Comparison of ENCODE assay signal across 8 cellular contexts in genomic region chr2:28413152-28413895, GRCh38. TPM values are rescaled to one million over a fixed set of nuclear protein-coding genes. Genes with fewer than 3 reads are reported as not detected.
DNase-seq lines count a peak whose midpoint lies in the region; ATAC-seq and TF ChIP-seq lines count a peak whose summit lies in the region.

No MANE protein-coding gene starts in this region.

- no peaks in the 10 kb centered on the region for H3K9me3 Mint-ChIP-seq in activated CD4-positive, alpha-beta memory T cell treated with anti-CD3 and anti-CD28 coated beads, Interleukin-2, amount 10 ng/mL, durations not matched to agents 7 days and 5 days

- no peaks in the 10 kb centered on the region for H3K27me3 ChIP-seq in IMR-90 (ENCODE audit: control insufficient read depth, insufficient read depth, low read length)

- intact Hi-C loops in IMR-90 (cut with micrococcal nuclease) (no loop called here), left colon (cut with DNase I, micrococcal nuclease) (no loop called here)

- peaks cover 14% of the 10 kb centered on the region for H3K4me1 ChIP-seq in IMR-90 (ENCODE audit: control insufficient read depth, insufficient read depth, low read length)

- no peak overlapping the region for H4K8ac ChIP-seq in IMR-90 (ENCODE audit: low read depth in 2 of 2, low read length in 2 of 2)

- peaks cover 57% of the 10 kb centered on the region for H3K4me1 Mint-ChIP-seq in activated CD4-positive, alpha-beta memory T cell treated with anti-CD3 and anti-CD28 coated beads, Interleukin-2, amount 10 ng/mL, durations not matched to agents 7 days and 5 days

- H2BK15ac ChIP-seq in IMR-90 (ENCODE audit: low read depth, low read length), result no peak overlapping the region

- peaks cover 22% of the 10 kb centered on the region for H3K9me1 ChIP-seq in IMR-90 (ENCODE audit: insufficient read depth, low read length)

- 73% methylated on average over 3 of the region's 20 CpGs; no CpG with 5 or more reads in 1 of the 2 experiments for WGBS in IMR-90 (ENCODE audit: extremely low coverage in 2 of 2, insufficient read length in 1 of 2), 2 experiments

- no peak overlapping the region for H2AFZ ChIP-seq in IMR-90 (replicated peaks; ENCODE audit: low read length, poor library complexity)

- H4K20me1 ChIP-seq in IMR-90 (ENCODE audit: insufficient read depth, low read length), result peaks cover 87% of the 10 kb centered on the region

- H3K36me3 Mint-ChIP-seq in activated CD4-positive, alpha-beta memory T cell treated with anti-CD3 and anti-CD28 coated beads, Interleukin-2, amount 10 ng/mL, durations not matched to agents 7 days and 5 days (ENCODE audit: low read depth), result peaks cover 82% of the 10 kb centered on the region

- peak; percentile 28 for ATAC-seq in IMR-90 (ENCODE audit: low read depth)
- ATAC-seq in left colon, result peak; percentile 64
- ATAC-seq in HG02884 (IDR thresholded peaks at IDR 0.05; ENCODE audit: unreplicated experiment), result no peak
- ATAC-seq in GM18511 (IDR thresholded peaks at IDR 0.05; ENCODE audit: unreplicated experiment), result no peak
- ATAC-seq in HG03571 (IDR thresholded peaks at IDR 0.05; ENCODE audit: unreplicated experiment), result no peak

- H2AK5ac ChIP-seq in IMR-90 (ENCODE audit: low read depth, low read length), result 0 out of 2 replicates have a peak overlapping the region, but pooled peaks have one; percentile 14

- no peak overlapping the region for H2BK120ac ChIP-seq in IMR-90 (ENCODE audit: low read depth, low read length)

- POLR2A ChIA-PET in IMR-90 (lab: Charles Lee; ENCODE audit: unreplicated experiment), result no interaction called here
- POLR2A ChIA-PET in activated CD4-positive, alpha-beta memory T cell treated with anti-CD3 and anti-CD28 coated beads, Interleukin-2, amount 10 ng/mL, durations not matched to agents 7 days and 5 days (lab: Charles Lee), result interaction anchor here (1.4 to 2.7 kb wide), 3 partner anchors 10 to 32 kb away, joined by 4 to 10 read pairs (median 6); no protein-coding TSS in a partner anchor

- no peak for TF ChIP-seq RAD21 in IMR-90 (IDR thresholded peaks at IDR 0.05; ENCODE audit: low read length)

- H3K9me3 ChIP-seq in IMR-90 (ENCODE audit: control insufficient read depth, insufficient read depth, low read length), result no peaks in the 10 kb centered on the region

- no TSS peak for BruUV-seq in IMR-90 (replicated peaks; lab: Mats Ljungman, UMichigan)

- no peak overlapping the region for H4K91ac ChIP-seq in IMR-90 (ENCODE audit: insufficient read depth, low read depth, low read length)

- peaks cover 82% of the 10 kb centered on the region for H3K36me3 ChIP-seq in IMR-90 (ENCODE audit: control insufficient read depth, insufficient read depth, low read length)

- no peak overlapping the region for H3K23ac ChIP-seq in IMR-90 (ENCODE audit: low read depth, low read length)

- CTCF ChIA-PET in IMR-90 (lab: Yijun Ruan, JAX), result interaction anchor here (0.9 kb wide), 1 partner anchor 17 kb away, joined by 5 read pairs; no protein-coding TSS in a partner anchor
- CTCF ChIA-PET in activated CD4-positive, alpha-beta memory T cell treated with anti-CD3 and anti-CD28 coated beads, Interleukin-2, amount 10 ng/mL, durations not matched to agents 7 days and 5 days (lab: Charles Lee), result interaction anchor here (1.0 kb wide), 1 partner anchor 22 kb away, joined by 4 read pairs; no protein-coding TSS in a partner anchor

- dilution Hi-C loops in IMR-90 (cut with HindIII; ENCODE audit: low sequenced_read_pairs, unreplicated experiment), result no loop called here

- no peak overlapping the region for H3K14ac ChIP-seq in IMR-90 (replicated peaks; ENCODE audit: low read depth, low read length)

- H2BK5ac ChIP-seq in IMR-90 (ENCODE audit: low read depth, low read length, poor library complexity, severe bottlenecking), result no peak overlapping the region

- TF ChIP-seq CTCF in AG10803 (conservative IDR thresholded peaks at IDR 0.05; ENCODE audit: low read length) (peak; percentile 16; the same call in 1 of the 2 replicates), IMR-90 (conservative IDR thresholded peaks at IDR 0.05; ENCODE audit: low read depth, low read length) (no peak)

- no peaks in the 10 kb centered on the region for H3K27me3 Mint-ChIP-seq in activated CD4-positive, alpha-beta memory T cell treated with anti-CD3 and anti-CD28 coated beads, Interleukin-2, amount 10 ng/mL, durations not matched to agents 7 days and 5 days

- H3K4me2 ChIP-seq in IMR-90 (ENCODE audit: low read depth, low read length), result no peak overlapping the region

- H4K5ac ChIP-seq in IMR-90 (ENCODE audit: low read depth, low read length), result no peak overlapping the region

- DNase-seq in AG10803 (ENCODE audit: low read depth) (no peak), IMR-90 (peak; percentile 49), left colon (peak; percentile 60 to 67), GM19238 (ENCODE audit: insufficient read length, low spot score) (no peak)
- no peak for DNase-seq in activated CD4-positive, alpha-beta memory T cell treated with anti-CD3 and anti-CD28 coated beads, Interleukin-2, amount 10 ng/mL, durations not matched to agents 7 days and 5 days

- H2BK20ac ChIP-seq in IMR-90 (ENCODE audit: low read depth, low read length), result no peak overlapping the region

- H3K4me3 Mint-ChIP-seq in activated CD4-positive, alpha-beta memory T cell treated with anti-CD3 and anti-CD28 coated beads, Interleukin-2, amount 10 ng/mL, durations not matched to agents 7 days and 5 days, result no peak overlapping the region

- no peak overlapping the region for H2AK9ac ChIP-seq in IMR-90 (replicated peaks; ENCODE audit: low read depth, low read length, poor library complexity)

- in situ Hi-C loops in IMR-90 (cut with MboI; ENCODE audit: low sequenced_read_pairs), result no loop called here

- H3K79me1 ChIP-seq in IMR-90 (ENCODE audit: low read depth in 1 of 2, low read length in 2 of 2), result peaks cover 43 to 96% of the 10 kb centered on the region in 2 experiments

- no peak for TF ChIP-seq POLR2A in IMR-90 (IDR thresholded peaks at IDR 0.05; ENCODE audit: low read depth, low read length)

- H3K27ac Mint-ChIP-seq in activated CD4-positive, alpha-beta memory T cell treated with anti-CD3 and anti-CD28 coated beads, Interleukin-2, amount 10 ng/mL, durations not matched to agents 7 days and 5 days, result peak overlapping the region; percentile 45

- no peak overlapping the region for H3K56ac ChIP-seq in IMR-90 (ENCODE audit: extremely low read depth, insufficient read depth, low read length)

- no peak overlapping the region for H3K27ac ChIP-seq in IMR-90 (ENCODE audit: insufficient read depth, low read length)

- H3K18ac ChIP-seq in IMR-90 (ENCODE audit: low read depth, low read length), result no peak overlapping the region

- H3K9ac ChIP-seq in IMR-90 (ENCODE audit: low read depth, low read length), result no peak overlapping the region

- H3K4me3 ChIP-seq in AG10803 (ENCODE audit: low read length) (no peak overlapping the region), IMR-90 (ENCODE audit: insufficient read depth, low read depth, low read length) (no peak overlapping the region)

- H3K4ac ChIP-seq in IMR-90 (ENCODE audit: low read depth, low read length), result no peak overlapping the region

TF ChIP-seq in IMR-90, 13 proteins besides CTCF, POLR2A, EP300 and RAD21:
- TF ChIP-seq SMC3 (IDR thresholded peaks at IDR 0.05; ENCODE audit: low read depth, low read length), result peak; percentile 19; the same call in 1 of the 2 replicates
- TF ChIP-seq CHD1 (IDR thresholded peaks at IDR 0.05; ENCODE audit: low read depth, low read length), result no peak

RNA-seq across cellular contexts. Expression of gene FOSL2, which starts 20.7 kb away (rescaled TPM):
- total RNA-seq in IMR-90 (2012; rRNA removed), result 31.4 and 32.2 TPM in 2 replicates
- 46.3 and 51.1 TPM in 2 replicates for polyA plus RNA-seq in IMR-90 (2012; rRNA removed)
- polyA plus RNA-seq in IMR-90 (2012; cell fraction: cytosol; rRNA removed), result 52.1 and 52.3 TPM in 2 replicates
- 91.1 and 119 TPM in 2 replicates for polyA plus RNA-seq in IMR-90 (2012; cell fraction: nucleus; rRNA removed; ENCODE audit: low replicate concordance)
- total RNA-seq in activated CD4-positive, alpha-beta memory T cell treated with anti-CD3 and anti-CD28 coated beads, Interleukin-2, amount 10 ng/mL, durations not matched to agents 7 days and 5 days, result 100 to 1,000 TPM in 1 of 2 experiments, 10 to 100 TPM in 1; 96.4 to 100 TPM
- 100 to 1,000 TPM; 142 to 197 TPM for total RNA-seq in left colon

Comparison
In these comparisons a context has a peak if more than half of its experiments do, and no peak if none do; other contexts are left out.
1. DNase-seq: peak in IMR-90 (single experiment) and left colon (2 of 2); none in AG10803 (single experiment), activated CD4-positive, alpha-beta memory T cell treated with anti-CD3 and anti-CD28 coated beads, Interleukin-2, amount 10 ng/mL, durations not matched to agents 7 days and 5 days (single experiment) and GM19238 (single experiment).
2. ATAC-seq: peak in IMR-90 (single experiment) and left colon (single experiment); none in HG02884 (single experiment), GM18511 (single experiment) and HG03571 (single experiment).